11 cellular contexts compared by ENCODE assay signal in the genomic region with DNA sequence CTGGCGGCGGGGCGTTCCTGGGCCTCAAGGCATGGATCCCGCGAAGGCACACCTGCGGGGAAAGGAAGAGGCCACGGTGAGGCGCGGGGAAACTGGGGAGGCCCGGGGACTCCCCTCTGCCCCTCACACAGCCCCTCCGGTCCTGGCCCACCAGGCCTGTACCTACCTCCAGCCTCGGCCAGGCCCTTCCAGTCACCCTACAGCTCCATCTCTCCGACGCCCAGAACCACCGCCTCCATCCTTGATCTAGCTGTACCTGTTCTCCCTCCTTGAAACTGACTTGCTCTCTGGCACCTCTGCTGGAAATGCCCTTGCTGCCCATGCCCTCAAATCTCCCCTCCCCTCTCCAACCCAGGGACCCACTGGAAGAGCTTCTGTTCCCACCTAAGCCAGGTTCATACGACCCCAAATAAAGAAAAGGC. TPM values are rescaled to one million over a fixed set of nuclear protein-coding genes. Genes with fewer than 3 reads are reported as not detected.
DNase-seq lines count a peak whose midpoint lies in the region; ATAC-seq and TF ChIP-seq lines count a peak whose summit lies in the region.
"Had no signal": no experiment of that assay in that cellular context is flagged by ENCODE, and none has a peak within 500 bp of the region (broad histone marks: within the 10 kb centered on the region; RNA-seq: fewer than 3 reads in every experiment).

No MANE protein-coding gene starts in this region.

- H3K4me1 ChIP-seq in foreskin keratinocyte (peaks cover 4% of the 10 kb centered on the region), lower lobe of right lung (peaks cover 16% of the 10 kb centered on the region)

- peak overlapping the region; percentile 9 for H3K4me3 Mint-ChIP-seq in activated CD8-positive, alpha-beta T cell treated with anti-CD3 and anti-CD28 coated beads, Interleukin-2, amount 10 ng/mL, durations not matched to agents 7 days and 5 days
- H3K4me3 Mint-ChIP-seq in activated CD8-positive, alpha-beta T cell treated with anti-CD3 and anti-CD28 coated beads for 36 hours, result no peak overlapping the region

- no peak for ATAC-seq in activated CD8-positive, alpha-beta T cell treated with anti-CD3 and anti-CD28 coated beads, Interleukin-2, amount 10 ng/mL, durations not matched to agents 7 days and 5 days
- no peak for ATAC-seq in activated CD8-positive, alpha-beta T cell treated with anti-CD3 and anti-CD28 coated beads for 36 hours
- ATAC-seq in foreskin keratinocyte (peak; percentile 27), HG02973 (IDR thresholded peaks at IDR 0.05; ENCODE audit: unreplicated experiment) (no peak), lower lobe of right lung (no peak)
- ATAC-seq: stimulated activated naive CD8-positive, alpha-beta T cell treated with anti-CD3 and anti-CD28 coated beads, Interleukin-15, amount 100 ng/mL, for 72 hours had no signal

- H3K9me3 Mint-ChIP-seq in activated CD8-positive, alpha-beta T cell treated with anti-CD3 and anti-CD28 coated beads, Interleukin-2, amount 10 ng/mL, durations not matched to agents 7 days and 5 days (ENCODE audit: insufficient read depth), result no peaks in the 10 kb centered on the region
- no peaks in the 10 kb centered on the region for H3K9me3 Mint-ChIP-seq in activated CD8-positive, alpha-beta T cell treated with anti-CD3 and anti-CD28 coated beads for 36 hours
- H3K9me3 Mint-ChIP-seq: stimulated activated naive CD8-positive, alpha-beta T cell treated with anti-CD3 and anti-CD28 coated beads, Interleukin-15, amount 100 ng/mL, for 72 hours had no signal

- POLR2A ChIA-PET in activated CD8-positive, alpha-beta T cell treated with anti-CD3 and anti-CD28 coated beads, Interleukin-2, amount 10 ng/mL, durations not matched to agents 7 days and 5 days (lab: Charles Lee), result no interaction called here
- POLR2A ChIA-PET in activated CD8-positive, alpha-beta T cell treated with anti-CD3 and anti-CD28 coated beads for 36 hours (lab: Charles Lee), result no interaction called here
- POLR2A ChIA-PET in RWPE1 (lab: Yijun Ruan, JAX; ENCODE audit: low non-redundant PET), result interaction anchor here (1.0 kb wide), 1 partner anchor 18 kb away, joined by 7 read pairs; no protein-coding TSS in a partner anchor

- H3K4me1 Mint-ChIP-seq in activated CD8-positive, alpha-beta T cell treated with anti-CD3 and anti-CD28 coated beads, Interleukin-2, amount 10 ng/mL, durations not matched to agents 7 days and 5 days (ENCODE audit: low read depth), result peaks cover 16% of the 10 kb centered on the region
- peaks cover 12% of the 10 kb centered on the region for H3K4me1 Mint-ChIP-seq in activated CD8-positive, alpha-beta T cell treated with anti-CD3 and anti-CD28 coated beads for 36 hours (ENCODE audit: low read depth)

- H3K27me3 Mint-ChIP-seq in activated CD8-positive, alpha-beta T cell treated with anti-CD3 and anti-CD28 coated beads, Interleukin-2, amount 10 ng/mL, durations not matched to agents 7 days and 5 days (ENCODE audit: low read depth), result no peaks in the 10 kb centered on the region
- no peaks in the 10 kb centered on the region for H3K27me3 Mint-ChIP-seq in activated CD8-positive, alpha-beta T cell treated with anti-CD3 and anti-CD28 coated beads for 36 hours
- H3K27me3 Mint-ChIP-seq: stimulated activated naive CD8-positive, alpha-beta T cell treated with anti-CD3 and anti-CD28 coated beads, Interleukin-15, amount 100 ng/mL, for 72 hours had no signal

- no peak for TF ChIP-seq CTCF in activated CD8-positive, alpha-beta T cell treated with anti-CD3 and anti-CD28 coated beads for 36 hours (IDR thresholded peaks at IDR 0.05)
- TF ChIP-seq CTCF in RWPE1 (conservative IDR thresholded peaks at IDR 0.05; ENCODE audit: low read depth) (no peak), foreskin keratinocyte (conservative IDR thresholded peaks at IDR 0.05) (peak; percentile 48), lower lobe of right lung (IDR thresholded peaks at IDR 0.05) (no peak)

- intact Hi-C loops in activated CD8-positive, alpha-beta T cell treated with anti-CD3 and anti-CD28 coated beads for 36 hours (cut with micrococcal nuclease), result no loop called here
- intact Hi-C loops in lower lobe of right lung (cut with DNase I), result no loop called here

- H3K4me3 ChIP-seq in skin epidermis (peak overlapping the region in 4 of 7 experiments; percentile 6 to 64 (median 61)), lower lobe of right lung (no peak overlapping the region)

- H3K27ac Mint-ChIP-seq in activated CD8-positive, alpha-beta T cell treated with anti-CD3 and anti-CD28 coated beads, Interleukin-2, amount 10 ng/mL, durations not matched to agents 7 days and 5 days, result no peak overlapping the region
- no peak overlapping the region for H3K27ac Mint-ChIP-seq in activated CD8-positive, alpha-beta T cell treated with anti-CD3 and anti-CD28 coated beads for 36 hours
- H3K27ac Mint-ChIP-seq: stimulated activated naive CD8-positive, alpha-beta T cell treated with anti-CD3 and anti-CD28 coated beads, Interleukin-15, amount 100 ng/mL, for 72 hours had no signal

- CTCF ChIA-PET in activated CD8-positive, alpha-beta T cell treated with anti-CD3 and anti-CD28 coated beads, Interleukin-2, amount 10 ng/mL, durations not matched to agents 7 days and 5 days (lab: Charles Lee), result interaction anchor here (1.2 kb wide), 2 partner anchors 71 to 187 kb away, joined by 3 read pairs; no protein-coding TSS in a partner anchor
- CTCF ChIA-PET in activated CD8-positive, alpha-beta T cell treated with anti-CD3 and anti-CD28 coated beads for 36 hours (lab: Charles Lee), result interaction anchor here (1.8 to 3.4 kb wide), 2 partner anchors 17 to 70 kb away, joined by 6 to 16 read pairs; no protein-coding TSS in a partner anchor
- CTCF ChIA-PET in RWPE1 (lab: Yijun Ruan, JAX), result interaction anchor here (0.7 to 1.6 kb wide), 4 partner anchors 8 to 69 kb away, joined by 3 to 8 read pairs (median 4); no protein-coding TSS in a partner anchor

- no peaks in the 10 kb centered on the region for H3K9me3 ChIP-seq in lower lobe of right lung
- H3K9me3 ChIP-seq: BLaER1 treated with 17β-estradiol and CSF1 and Interleukin-3, amounts not matched to agents 10 nM and 100 nM had no signal

- H3K27me3 ChIP-seq in foreskin keratinocyte, result no peaks in the 10 kb centered on the region
- H3K27me3 ChIP-seq in lower lobe of right lung (ENCODE audit: low read depth), result no peaks in the 10 kb centered on the region
- H3K27me3 ChIP-seq: BLaER1 treated with 17β-estradiol and CSF1 and Interleukin-3, amounts not matched to agents 10 nM and 100 nM had no signal

- H3K27ac ChIP-seq in RWPE1, result peak overlapping the region; percentile 100
- no peak overlapping the region for H3K27ac ChIP-seq in foreskin keratinocyte
- peak overlapping the region in 13 of 21 experiments; percentile 73 to 93 (median 90) for H3K27ac ChIP-seq in skin epidermis
- no peak overlapping the region for H3K27ac ChIP-seq in lower lobe of right lung
- H3K27ac ChIP-seq: BLaER1 treated with 17β-estradiol and CSF1 and Interleukin-3, amounts not matched to agents 10 nM and 100 nM had no signal

- no peaks in the 10 kb centered on the region for H3K36me3 ChIP-seq in lower lobe of right lung

- DNase-seq in activated CD8-positive, alpha-beta T cell treated with anti-CD3 and anti-CD28 coated beads, Interleukin-2, amount 10 ng/mL, durations not matched to agents 7 days and 5 days, result no peak
- no peak for DNase-seq in activated CD8-positive, alpha-beta T cell treated with anti-CD3 and anti-CD28 coated beads for 36 hours
- DNase-seq in RWPE1 (ENCODE audit: low spot score) (no peak), foreskin keratinocyte (peak in 1 of 2 donors; percentile 38), glomerular visceral epithelial cell (ENCODE audit: extremely low spot score) (no peak), lower lobe of right lung (no peak)
- DNase-seq: head of caudate nucleus; stimulated activated naive CD8-positive, alpha-beta T cell treated with anti-CD3 and anti-CD28 coated beads, Interleukin-15, amount 100 ng/mL, for 72 hours had no signal

- H3K36me3 Mint-ChIP-seq in activated CD8-positive, alpha-beta T cell treated with anti-CD3 and anti-CD28 coated beads, Interleukin-2, amount 10 ng/mL, durations not matched to agents 7 days and 5 days (ENCODE audit: low read depth), result peaks cover 5% of the 10 kb centered on the region
- H3K36me3 Mint-ChIP-seq in activated CD8-positive, alpha-beta T cell treated with anti-CD3 and anti-CD28 coated beads for 36 hours (ENCODE audit: low read depth), result peaks cover 5% of the 10 kb centered on the region

RNA-seq across cellular contexts. Expression of a gene that starts 1.7 kb away (rescaled TPM):
- 1 to 10 TPM; 9.7 to 10.0 TPM for total RNA-seq in activated CD8-positive, alpha-beta T cell treated with anti-CD3 and anti-CD28 coated beads, Interleukin-2, amount 10 ng/mL, durations not matched to agents 7 days and 5 days
- 10 to 100 TPM; 15.0 to 16.9 TPM for total RNA-seq in activated CD8-positive, alpha-beta T cell treated with anti-CD3 and anti-CD28 coated beads for 36 hours
- total RNA-seq in foreskin keratinocyte (6.7 and 7.8 TPM in 2 replicates), lower lobe of right lung (19.5 TPM)
- polyA plus RNA-seq in foreskin keratinocyte, result 9.3 and 9.5 TPM in 2 replicates

Comparison
In these comparisons a context has a peak if more than half of its experiments do, and no peak if none do; other contexts are left out.
1. H3K27ac ChIP-seq: peak in RWPE1 (single experiment) and skin epidermis (13 of 21); none in foreskin keratinocyte (single experiment) and lower lobe of right lung (single experiment).